In genomic region chr2:48471048-48471474, GRCh38 we compare ENCODE assay signal across 8 cellular contexts. TPM values are rescaled to one million over a fixed set of nuclear protein-coding genes. Genes with fewer than 3 reads are reported as not detected.
DNase-seq lines count a peak whose midpoint lies in the region; ATAC-seq, FAIRE-seq and TF ChIP-seq lines count a peak whose summit lies in the region.

No MANE protein-coding gene starts in this region.

- H3K4me2 ChIP-seq in K562 (ENCODE audit: insufficient read depth, low read length) = no peak overlapping the region
- H3K4me2 ChIP-seq in keratinocyte (ENCODE audit: control insufficient read depth, extremely low read depth, insufficient read depth, low read depth, low read length) = peak overlapping the region; percentile 34

- H3K36me3 ChIP-seq in K562 (ENCODE audit: control insufficient read depth, insufficient read depth, low read length) (peaks cover 27% of the 10 kb centered on the region), keratinocyte (ENCODE audit: control insufficient read depth in 2 of 2, extremely low read depth in 1 of 2, insufficient read depth in 2 of 2, low read length in 2 of 2) (peaks cover 7 to 8% of the 10 kb centered on the region in 2 experiments), tibial artery (peaks cover 21 to 50% (median 25%) of the 10 kb centered on the region in 3 donors)

- H3K9me3 Mint-ChIP-seq in natural killer cell treated with Interleukin-12 subunit alpha and Interleukin-12 subunit beta and Interleukin-15 and Interleukin-18, amount 100 ng/mL, for 72 hours = no peaks in the 10 kb centered on the region

- peak; percentile 89 for ATAC-seq in K562
- ATAC-seq in GM21723 (IDR thresholded peaks at IDR 0.05; ENCODE audit: unreplicated experiment) = no peak
- no peak for ATAC-seq in natural killer cell treated with Interleukin-12 subunit alpha and Interleukin-12 subunit beta and Interleukin-15 and Interleukin-18, amount 100 ng/mL, for 72 hours

- H3K27me3 ChIP-seq in K562 (ENCODE audit: control insufficient read depth in 2 of 2, insufficient read depth in 2 of 2, low read length in 2 of 2) (no peaks in the 10 kb centered on the region), keratinocyte (ENCODE audit: control insufficient read depth, extremely low read depth, insufficient read depth, low read length) (no peaks in the 10 kb centered on the region), tibial artery (no peaks in the 10 kb centered on the region)

- H3K4me1 Mint-ChIP-seq in natural killer cell treated with Interleukin-12 subunit alpha and Interleukin-12 subunit beta and Interleukin-15 and Interleukin-18, amount 100 ng/mL, for 72 hours (ENCODE audit: low read depth in 2 of 2) = no peaks in the 10 kb centered on the region

- peak overlapping the region in 1 of 2 donors; percentile 29 for H3K27ac Mint-ChIP-seq in natural killer cell treated with Interleukin-12 subunit alpha and Interleukin-12 subunit beta and Interleukin-15 and Interleukin-18, amount 100 ng/mL, for 72 hours

- TF ChIP-seq EP300 in K562 (IDR thresholded peaks at IDR 0.05; ENCODE audit: low read length) = no peak

- in situ Hi-C loops in K562 (cut with MboI) = no loop called here

- FAIRE-seq in K562 (lab: Jason Lieb, UNC) (peak; percentile 69), keratinocyte (lab: Jason Lieb, UNC) (peak; percentile 13)

- WGBS in K562 (ENCODE audit: insufficient coverage, low coverage, missing lambda C conversion rate) = 43% methylated on average over 4 of the region's 4 CpGs

- intact Hi-C loops in K562 (cut with micrococcal nuclease) (loop anchor here (5.0 kb wide), 1 partner anchor 61 kb away; the partner anchor contains the start of gene STON1), tibial artery (cut with DNase I; ENCODE audit: low total_unique reads) (no loop called here)

- H3K4me1 ChIP-seq in K562 (replicated peaks in 1 of 2; ENCODE audit: control insufficient read depth in 2 of 2, insufficient read depth in 2 of 2, low read length in 2 of 2) (no peaks in the 10 kb centered on the region), keratinocyte (ENCODE audit: control insufficient read depth, extremely low read depth, insufficient read depth, low read length) (peaks cover 7% of the 10 kb centered on the region), tibial artery (no peaks in the 10 kb centered on the region)

- H2AFZ ChIP-seq in K562 (ENCODE audit: low read depth, low read length) = no peak overlapping the region
- peak overlapping the region; percentile 47 for H2AFZ ChIP-seq in keratinocyte (ENCODE audit: control insufficient read depth, low read length)

- H3K79me2 ChIP-seq in K562 (ENCODE audit: control insufficient read depth, insufficient read depth, low read length) = no peaks in the 10 kb centered on the region
- no peaks in the 10 kb centered on the region for H3K79me2 ChIP-seq in keratinocyte (ENCODE audit: control insufficient read depth, insufficient read depth, low read length)

- CTCF ChIA-PET in K562 (lab: Yijun Ruan, JAX; ENCODE audit: low intra/inter-chr PET ratio) = interaction anchor here (1.4 kb wide), 2 partner anchors 50 to 118 kb away, joined by 5 read pairs; no protein-coding TSS in a partner anchor

- H3K27me3 Mint-ChIP-seq in natural killer cell treated with Interleukin-12 subunit alpha and Interleukin-12 subunit beta and Interleukin-15 and Interleukin-18, amount 100 ng/mL, for 72 hours = no peaks in the 10 kb centered on the region

- dilution Hi-C loops in keratinocyte (cut with MboI; ENCODE audit: extremely low pct_ligation_motif_present, low sequenced_read_pairs) = no loop called here

- H3K27ac ChIP-seq in K562 (ENCODE audit: extremely low read depth, low read depth, low read length) (no peak overlapping the region), keratinocyte (ENCODE audit: control insufficient read depth, insufficient read depth, low read length) (no peak overlapping the region), tibial artery (no peak overlapping the region)

- TF ChIP-seq RAD21 in K562 (CRISPR knock-in tag; conservative IDR thresholded peaks at IDR 0.05 in 1 of 2, IDR thresholded peaks at IDR 0.05 in 1 of 2) = peak; percentile 37 to 60

- H3K36me3 Mint-ChIP-seq in natural killer cell treated with Interleukin-12 subunit alpha and Interleukin-12 subunit beta and Interleukin-15 and Interleukin-18, amount 100 ng/mL, for 72 hours = peaks cover 17% of the 10 kb centered on the region

- H3K9me3 ChIP-seq in K562 (replicated peaks; ENCODE audit: control insufficient read depth, insufficient read depth, low read depth, low read length) (no peaks in the 10 kb centered on the region), keratinocyte (ENCODE audit: control insufficient read depth, low read depth, low read length) (no peaks in the 10 kb centered on the region), tibial artery (no peaks in the 10 kb centered on the region)

- DNase-seq in AG08396 (ENCODE audit: low spot score) (peak; percentile 31), Kasumi-1 (lab: John Stamatoyannopoulos, UW) (peak; percentile 34 to 48), K562 (ENCODE audit: extremely low read depth in 1 of 4, low spot score in 3 of 4) (peak; percentile 26 to 60 (median 38)), keratinocyte (ENCODE audit: low read depth, low spot score) (peak; percentile 11), tibial artery (no peak), mesenteric fat pad (ENCODE audit: low spot score) (no peak)
- DNase-seq in natural killer cell treated with Interleukin-12 subunit alpha and Interleukin-12 subunit beta and Interleukin-15 and Interleukin-18, amount 100 ng/mL, for 72 hours (ENCODE audit: low spot score) = no peak

- H3K9ac ChIP-seq in K562 (ENCODE audit: insufficient read depth in 1 of 2, low read depth in 2 of 2, low read length in 2 of 2) (no peak overlapping the region), keratinocyte (ENCODE audit: control insufficient read depth, extremely low read depth, insufficient read depth, low read length) (no peak overlapping the region)

- H4K20me1 ChIP-seq in K562 (replicated peaks; ENCODE audit: control insufficient read depth, insufficient read depth, low read length) = no peaks in the 10 kb centered on the region
- no peaks in the 10 kb centered on the region for H4K20me1 ChIP-seq in keratinocyte (ENCODE audit: control insufficient read depth, extremely low read depth, insufficient read depth, low read length)

- H3K4me3 ChIP-seq in K562 (no peak overlapping the region), keratinocyte (ENCODE audit: control insufficient read depth in 2 of 3, extremely low read depth in 1 of 3, insufficient read depth in 2 of 3, low read depth in 1 of 3, low read length in 3 of 3) (no peak overlapping the region), tibial artery (no peak overlapping the region)

- no TSS peak for BruUV-seq in K562 (replicated peaks; lab: Mats Ljungman, UMichigan)

- no peak overlapping the region for H3K4me3 Mint-ChIP-seq in natural killer cell treated with Interleukin-12 subunit alpha and Interleukin-12 subunit beta and Interleukin-15 and Interleukin-18, amount 100 ng/mL, for 72 hours

- POLR2A ChIA-PET in K562 (lab: Yijun Ruan, JAX) = no interaction called here

- no peak for TF ChIP-seq POLR2A in K562 (conservative IDR thresholded peaks at IDR 0.05)

- peak; percentile 43 to 75 (median 65); a peak in 5 of 6 replicates for TF ChIP-seq CTCF in K562 (IDR thresholded peaks at IDR 0.05 in 2 of 3, conservative IDR thresholded peaks at IDR 0.05 in 1 of 3; ENCODE audit: insufficient read depth in 2 of 3, low read depth in 1 of 3, low read length in 3 of 3)
- TF ChIP-seq CTCF in keratinocyte (optimal IDR thresholded peaks at IDR 0.05 in 1 of 3, IDR thresholded peaks at IDR 0.05 in 1 of 3, conservative IDR thresholded peaks at IDR 0.05 in 1 of 3; ENCODE audit: extremely low read depth in 1 of 3, insufficient read depth in 2 of 3, low read length in 3 of 3) = peak in 2 of 3 experiments; percentile 47 to 70
- peak; percentile 61 to 73 for TF ChIP-seq CTCF in tibial artery (IDR thresholded peaks at IDR 0.05)

- H3K9me1 ChIP-seq in K562 (ENCODE audit: control insufficient read depth, insufficient read depth, low read length) (no peaks in the 10 kb centered on the region), keratinocyte (ENCODE audit: control insufficient read depth, extremely low read depth, insufficient read depth, low read length) (no peaks in the 10 kb centered on the region)

RNA-seq across cellular contexts. Expression of gene PPP1R21, which starts 30.5 kb away (rescaled TPM):
- total RNA-seq in K562 (2011; cell fraction: chromatin; rRNA removed; ENCODE audit: low replicate concordance) = 24.7 and 55.6 TPM in 2 replicates
- total RNA-seq in K562 (2011; cell fraction: nucleolus; rRNA removed) = 10.7 and 11.5 TPM in 2 replicates
- 17.2 and 27.6 TPM in 2 replicates for total RNA-seq in K562 (2011; cell fraction: nucleoplasm; rRNA removed)
- 4.9 and 5.5 TPM in 2 replicates for total RNA-seq in K562 (2014; rRNA removed)
- 7.5 TPM in 2 replicates for total RNA-seq in K562 (2014; rRNA removed; fragmentation: Illumina TruSeq; extraction: Trizol)
- total RNA-seq in K562 (2015; rRNA removed; fragmentation: Illumina TruSeq; extraction: Trizol) = 7.2 and 8.0 TPM in 2 replicates
- 8.4 and 9.2 TPM in 2 replicates for total RNA-seq in K562 (2021)
- 12.0 and 18.0 TPM in 2 replicates for polyA plus RNA-seq in K562 (2011; rRNA removed)
- 4.7 and 7.2 TPM in 2 replicates for polyA plus RNA-seq in K562 (2011; cell fraction: cytosol; rRNA removed)
- 25.2 and 26.4 TPM in 2 replicates for polyA plus RNA-seq in K562 (2011; cell fraction: nucleus; rRNA removed)
- polyA plus RNA-seq in K562 (2012) = 7.1 and 9.3 TPM in 2 replicates
- polyA plus RNA-seq in K562 (2014; fragmentation: Illumina TruSeq; extraction: Trizol) = 9.5 and 11.5 TPM in 2 replicates
- 1 to 10 TPM; 5.4 to 5.9 TPM for polyA plus RNA-seq in K562 (2014; fragmentation: Nextera tagmentation; extraction: Ambion mirVana)
- polyA plus RNA-seq in K562 (2014; rRNA removed) = 8.5 and 12.2 TPM in 2 replicates
- 17.4 and 17.9 TPM in 2 replicates for polyA minus RNA-seq in K562 (2011; rRNA and poly(A)+ RNA removed)
- 3.3 and 6.7 TPM in 2 replicates for polyA minus RNA-seq in K562 (2011; cell fraction: cytosol; rRNA and poly(A)+ RNA removed)
- polyA minus RNA-seq in K562 (2011; cell fraction: nucleus; rRNA and poly(A)+ RNA removed) = 10.8 and 17.1 TPM in 2 replicates
- polyA plus RNA-seq in keratinocyte = 10.7 to 24.3 TPM (median 18.3 TPM) in 3 replicates
- 30.0 TPM for polyA plus RNA-seq in keratinocyte (2011; ENCODE audit: low read depth)
- polyA plus RNA-seq in keratinocyte (2011; cell fraction: cytosol; rRNA removed) = 9.1 and 16.9 TPM in 2 replicates
- 33.0 and 33.2 TPM in 2 replicates for polyA plus RNA-seq in keratinocyte (2011; cell fraction: nucleus; rRNA removed)
- 10.0 and 17.0 TPM in 2 replicates for polyA plus RNA-seq in keratinocyte (2012; ENCODE audit: low replicate concordance)
- polyA minus RNA-seq in keratinocyte = 8.0 to 25.4 TPM (median 9.3 TPM) in 3 replicates
- 6.5 TPM for polyA minus RNA-seq in keratinocyte (2011; cell fraction: cytosol; rRNA and poly(A)+ RNA removed)
- polyA minus RNA-seq in keratinocyte (2011; cell fraction: nucleus; rRNA and poly(A)+ RNA removed) = 9.8 and 29.4 TPM in 2 replicates
- 10 to 100 TPM; 29.0 to 35.0 TPM for total RNA-seq in natural killer cell treated with Interleukin-12 subunit alpha and Interleukin-12 subunit beta and Interleukin-15 and Interleukin-18, amount 100 ng/mL, for 72 hours
- total RNA-seq in mesenteric fat pad = 26.8 TPM

RNA-seq across cellular contexts. Expression of gene STON1, which starts 58.9 kb away (rescaled TPM):
- 1.9 and 3.2 TPM in 2 replicates for total RNA-seq in K562 (2011; cell fraction: chromatin; rRNA removed; ENCODE audit: low replicate concordance)
- 2.0 and 2.1 TPM in 2 replicates for total RNA-seq in K562 (2011; cell fraction: nucleolus; rRNA removed)
- 4.1 and 4.2 TPM in 2 replicates for total RNA-seq in K562 (2011; cell fraction: nucleoplasm; rRNA removed)
- total RNA-seq in K562 (2014; rRNA removed) (0.37 and 0.68 TPM in 2 replicates), K562 (2014; rRNA removed; fragmentation: Illumina TruSeq; extraction: Trizol) (0.54 and 0.55 TPM in 2 replicates), K562 (2015; rRNA removed; fragmentation: Illumina TruSeq; extraction: Trizol) (0.22 and 0.23 TPM in 2 replicates), K562 (2021) (0.96 and 0.98 TPM in 2 replicates), mesenteric fat pad (163 TPM)
- polyA plus RNA-seq in K562 (2011; rRNA removed) (1.2 TPM in 2 replicates), K562 (2014; fragmentation: Illumina TruSeq; extraction: Trizol) (0.47 and 0.59 TPM in 2 replicates), K562 (2014; fragmentation: Nextera tagmentation; extraction: Ambion mirVana) (under 1 TPM; 0.07 to 0.22 TPM), K562 (2014; rRNA removed) (0.52 and 0.94 TPM in 2 replicates), keratinocyte (0.44 to 1.9 TPM (median 1.2 TPM) in 3 replicates)
- polyA plus RNA-seq in K562 (2011; cell fraction: cytosol; rRNA removed) = 0.60 and 0.88 TPM in 2 replicates
- 0.97 and 1.4 TPM in 2 replicates for polyA plus RNA-seq in K562 (2011; cell fraction: nucleus; rRNA removed)
- polyA plus RNA-seq in K562 (2012) = 0.49 and 1.00 TPM in 2 replicates
- 2.0 and 2.7 TPM in 2 replicates for polyA minus RNA-seq in K562 (2011; rRNA and poly(A)+ RNA removed)
- polyA minus RNA-seq in K562 (2011; cell fraction: cytosol; rRNA and poly(A)+ RNA removed) = 0.48 and 0.55 TPM in 2 replicates
- 0.67 and 1.00 TPM in 2 replicates for polyA minus RNA-seq in K562 (2011; cell fraction: nucleus; rRNA and poly(A)+ RNA removed)
- polyA plus RNA-seq in keratinocyte (2011; ENCODE audit: low read depth) = 0.15 TPM
- 0.58 and 1.1 TPM in 2 replicates for polyA plus RNA-seq in keratinocyte (2011; cell fraction: cytosol; rRNA removed)
- polyA plus RNA-seq in keratinocyte (2011; cell fraction: nucleus; rRNA removed) = 1.6 and 2.0 TPM in 2 replicates
- polyA plus RNA-seq in keratinocyte (2012; ENCODE audit: low replicate concordance) = 0.24 and 0.37 TPM in 2 replicates
- polyA minus RNA-seq in keratinocyte = 0.46 to 2.5 TPM (median 1.9 TPM) in 3 replicates
- polyA minus RNA-seq in keratinocyte (2011; cell fraction: cytosol; rRNA and poly(A)+ RNA removed) = 2.3 TPM
- polyA minus RNA-seq in keratinocyte (2011; cell fraction: nucleus; rRNA and poly(A)+ RNA removed) = 1.4 and 3.2 TPM in 2 replicates
- 1 to 10 TPM; 1.3 to 2.0 TPM for total RNA-seq in natural killer cell treated with Interleukin-12 subunit alpha and Interleukin-12 subunit beta and Interleukin-15 and Interleukin-18, amount 100 ng/mL, for 72 hours

Comparison
In these comparisons a context has a peak if more than half of its experiments do, and no peak if none do; other contexts are left out.
1. DNase-seq: peak in AG08396 (single experiment), Kasumi-1 (2 of 2), K562 (4 of 4) and keratinocyte (single experiment); none in tibial artery (0 of 2), natural killer cell treated with Interleukin-12 subunit alpha and Interleukin-12 subunit beta and Interleukin-15 and Interleukin-18, amount 100 ng/mL, for 72 hours (single experiment) and mesenteric fat pad (single experiment).
2. RNA of gene STON1, which starts 58.9 kb away (total RNA-seq): 163 TPM in mesenteric fat pad (single experiment); 1.3 to 2.0 TPM in natural killer cell treated with Interleukin-12 subunit alpha and Interleukin-12 subunit beta and Interleukin-15 and Interleukin-18, amount 100 ng/mL, for 72 hours and 0.22 to 4.2 TPM in K562; every median in the first group is over 10 times any median in the second.
3. Peak in every context shown above with its lines, with median percentiles within 50 percentile points of each other: CTCF ChIP-seq.